In genomic region chr3:193080821-193081220, GRCh38 we compare ENCODE assay signal across 19 cellular contexts.
DNase-seq lines count a peak whose midpoint lies in the region; ATAC-seq, FAIRE-seq and TF ChIP-seq lines count a peak whose summit lies in the region.
"Had no signal": no experiment of that assay in that cellular context is flagged by ENCODE, and none has a peak within 500 bp of the region (broad histone marks: within the 10 kb centered on the region; RNA-seq: fewer than 3 reads in every experiment).

No MANE protein-coding gene starts in this region.

- no peak for TF ChIP-seq CTCF in neural crest cell (conservative IDR thresholded peaks at IDR 0.05)

- DNase-seq in ELF-1 (ENCODE audit: low read depth, low spot score) (peak; percentile 63), RPMI7951 (ENCODE audit: low read depth) (peak; percentile 14), neural crest cell (ENCODE audit: low read depth, low spot score) (no peak), NCI-H187 treated with DMSO at 0.1 percent for 48 hours (lab: John Stamatoyannopoulos, UW) (no peak), HTR-8/SVneo (ENCODE audit: insufficient read length, low spot score) (no peak)
- no peak for DNase-seq in stimulated activated naive CD4-positive, alpha-beta T cell (lab: John Stamatoyannopoulos, UW)
- DNase-seq: AML-193; CD4-positive, alpha-beta memory T cell; DMS153; DMS79; GDM1; H9; IMR-90 had no signal

- H3K4me1 Mint-ChIP-seq in neural crest cell, result peaks cover 20% of the 10 kb centered on the region
- H3K4me1 Mint-ChIP-seq: CD4-positive, alpha-beta memory T cell had no signal

- FAIRE-seq in HTR-8/SVneo (lab: Jason Lieb, UNC), result no peak
- FAIRE-seq: A549, GM12892, GM18507, H1, K562 had no signal

- peak overlapping the region; percentile 30 for H3K27ac Mint-ChIP-seq in neural crest cell (ENCODE audit: unreplicated experiment)
- H3K27ac Mint-ChIP-seq: CD4-positive, alpha-beta memory T cell; H9 had no signal

- H3K27me3 Mint-ChIP-seq in neural crest cell (ENCODE audit: low read depth), result no peaks in the 10 kb centered on the region
- H3K27me3 Mint-ChIP-seq: CD4-positive, alpha-beta memory T cell had no signal

- H3K9me3 Mint-ChIP-seq in neural crest cell, result peaks cover 19% of the 10 kb centered on the region

- no peak overlapping the region for H3K4me3 Mint-ChIP-seq in neural crest cell
- H3K4me3 Mint-ChIP-seq: CD4-positive, alpha-beta memory T cell; H9 had no signal

- ATAC-seq in GM18909 (IDR thresholded peaks at IDR 0.05; ENCODE audit: poor library complexity, unreplicated experiment), result no peak
- ATAC-seq: A549, K562 had no signal

- H3K36me3 Mint-ChIP-seq in neural crest cell (ENCODE audit: low read depth), result no peaks in the 10 kb centered on the region
- H3K36me3 Mint-ChIP-seq: CD4-positive, alpha-beta memory T cell had no signal

Comparison
In these comparisons a context has a peak if more than half of its experiments do, and no peak if none do; other contexts are left out.
1. DNase-seq: peak in ELF-1 (single experiment) and RPMI7951 (single experiment); none in neural crest cell (single experiment), stimulated activated naive CD4-positive, alpha-beta T cell (0 of 6), NCI-H187 treated with DMSO at 0.1 percent for 48 hours (single experiment) and HTR-8/SVneo (single experiment).